32 cellular contexts compared by ENCODE assay signal in genomic region chr1:180195401-180195800, GRCh38. TPM values are rescaled to one million over a fixed set of nuclear protein-coding genes. Genes with fewer than 3 reads are reported as not detected.
"Had no signal": no experiment of that assay in that cellular context is flagged by ENCODE, and none has a peak within 500 bp of the region (broad histone marks: within the 10 kb centered on the region; RNA-seq: fewer than 3 reads in every experiment).

No MANE protein-coding gene starts in this region.

- H3K36me3 ChIP-seq: neural progenitor cell, ovary, right lobe of liver, uterus had no signal

- H3K9me3 Mint-ChIP-seq: immature natural killer cell; naive thymus-derived CD4-positive, alpha-beta T cell; natural killer cell treated with Interleukin-12 subunit alpha and Interleukin-12 subunit beta and Interleukin-15 and Interleukin-18, amount 100 ng/mL, for 72 hours; neural progenitor cell; stimulated activated memory B cell treated with anti-CD40 and anti-IgM and Interleukin-4, amounts not matched to agents 10 μg/mL and 1 μg/mL and 100 μg/mL, for 72 hours; stimulated activated naive CD8-positive, alpha-beta T cell treated with anti-CD3 and anti-CD28 coated beads, Interleukin-15, amount 100 ng/mL, for 72 hours; type B pancreatic cell had no signal

- H3K36me3 Mint-ChIP-seq: natural killer cell treated with Interleukin-12 subunit alpha and Interleukin-12 subunit beta and Interleukin-15 and Interleukin-18, amount 100 ng/mL, for 72 hours had no signal

- H3K27ac Mint-ChIP-seq: natural killer cell treated with Interleukin-12 subunit alpha and Interleukin-12 subunit beta and Interleukin-15 and Interleukin-18, amount 100 ng/mL, for 72 hours; neural progenitor cell; progenitor cell of endocrine pancreas; stimulated activated memory B cell treated with anti-CD40 and anti-IgM and Interleukin-4, amounts not matched to agents 10 μg/mL and 1 μg/mL and 100 μg/mL, for 72 hours; type B pancreatic cell had no signal

- H3K27me3 Mint-ChIP-seq: naive thymus-derived CD4-positive, alpha-beta T cell; progenitor cell of endocrine pancreas; stimulated activated memory B cell treated with anti-CD40 and anti-IgM and Interleukin-4, amounts not matched to agents 10 μg/mL and 1 μg/mL and 100 μg/mL, for 72 hours; stimulated activated naive CD8-positive, alpha-beta T cell treated with anti-CD3 and anti-CD28 coated beads, Interleukin-15, amount 100 ng/mL, for 72 hours; type B pancreatic cell had no signal

- H3K4me1 ChIP-seq: left lung, right atrium auricular region, right lobe of liver, tibial nerve, uterus had no signal

- DNase-seq: hypothalamus; immature natural killer cell; kidney; left colon; midbrain; naive thymus-derived CD4-positive, alpha-beta T cell; occipital lobe; ovary; right lobe of liver; stimulated activated CD4-positive, alpha-beta T cell treated with anti-CD3 and anti-CD28 coated beads, Interleukin-1b, Interleukin-23, amount 100 ng/mL, for 48 hours; stimulated activated CD4-positive, alpha-beta T cell treated with anti-CD3 and anti-CD28 coated beads, Interleukin-2, amount 100 ng/mL, for 48 hours; stimulated activated CD4-positive, alpha-beta T cell treated with anti-CD3 and anti-CD28 coated beads, Interleukin-4, amount 100 ng/mL, for 4 hours; stimulated activated CD8-positive, alpha-beta memory T cell treated with anti-CD3 and anti-CD28 coated beads, Interleukin-4, amount 100 ng/mL, for 48 hours; stimulated activated naive CD4-positive, alpha-beta T cell treated with Interleukin-2 at 50 U/mL for 16 hours; stimulated activated naive CD8-positive, alpha-beta T cell treated with anti-CD3 and anti-CD28 coated beads, Interleukin-15, amount 100 ng/mL, for 72 hours; substantia nigra; uterus had no signal

- H3K4me2 ChIP-seq: neural progenitor cell, smooth muscle cell had no signal

- H3K4me3 ChIP-seq: left lung, lung, mucosa of descending colon, neural progenitor cell, ovary, right atrium auricular region, right lobe of liver, smooth muscle cell, tibial nerve, uterus had no signal

- H3K27ac ChIP-seq: left lung, neural progenitor cell, neutrophil, ovary, right atrium auricular region, right lobe of liver, tibial nerve, uterus had no signal

- H3K27me3 ChIP-seq: left lung, neural progenitor cell, neutrophil, ovary, right atrium auricular region, right lobe of liver, tibial nerve, uterus had no signal

- H2AFZ ChIP-seq: neural progenitor cell had no signal

- H3K4me3 Mint-ChIP-seq: immature natural killer cell; naive thymus-derived CD4-positive, alpha-beta T cell; natural killer cell treated with Interleukin-12 subunit alpha and Interleukin-12 subunit beta and Interleukin-15 and Interleukin-18, amount 100 ng/mL, for 72 hours; neural progenitor cell; stimulated activated memory B cell treated with anti-CD40 and anti-IgM and Interleukin-4, amounts not matched to agents 10 μg/mL and 1 μg/mL and 100 μg/mL, for 72 hours; stimulated activated naive CD8-positive, alpha-beta T cell treated with anti-CD3 and anti-CD28 coated beads, Interleukin-15, amount 100 ng/mL, for 72 hours; type B pancreatic cell had no signal

- H3K9ac ChIP-seq: neural progenitor cell had no signal

- H3K4me1 Mint-ChIP-seq: stimulated activated memory B cell treated with anti-CD40 and anti-IgM and Interleukin-4, amounts not matched to agents 10 μg/mL and 1 μg/mL and 100 μg/mL, for 72 hours had no signal

- H3K9me3 ChIP-seq: left lung, mucosa of descending colon, neutrophil, ovary, right atrium auricular region, right lobe of liver, tibial nerve, uterus had no signal

RNA-seq across cellular contexts. Expression of gene LHX4, which starts 34.7 kb away (rescaled TPM):
- total RNA-seq: kidney; natural killer cell treated with Interleukin-12 subunit alpha and Interleukin-12 subunit beta and Interleukin-15 and Interleukin-18, amount 100 ng/mL, for 72 hours; ovary; right atrium auricular region; right lobe of liver; skeletal muscle tissue; smooth muscle cell; temporal lobe; tibial nerve; ureter; uterus had no signal
- polyA plus RNA-seq: smooth muscle cell had no signal
